In genomic region chr4:113659127-113659526, GRCh38 we compare ENCODE assay signal across 16 cellular contexts.
DNase-seq lines count a peak whose midpoint lies in the region; ATAC-seq, FAIRE-seq and TF ChIP-seq lines count a peak whose summit lies in the region.
"Had no signal": no experiment of that assay in that cellular context is flagged by ENCODE, and none has a peak within 500 bp of the region (broad histone marks: within the 10 kb centered on the region; RNA-seq: fewer than 3 reads in every experiment).

No MANE protein-coding gene starts in this region.

- no peaks in the 10 kb centered on the region for H3K27me3 Mint-ChIP-seq in activated CD8-positive, alpha-beta T cell treated with anti-CD3 and anti-CD28 coated beads for 36 hours
- H3K27me3 Mint-ChIP-seq: CD4-positive, alpha-beta T cell had no signal

- TF ChIP-seq POLR2A in heart left ventricle (IDR thresholded peaks at IDR 0.05), result no peak
- no peak for TF ChIP-seq POLR2A in HepG2 (IDR thresholded peaks at IDR 0.05; ENCODE audit: insufficient read depth in 1 of 2, low read depth in 2 of 2, low read length in 2 of 2)

- BruUV-seq in HepG2 (replicated peaks; lab: Mats Ljungman, UMichigan), result no TSS peak

- peaks cover 42% of the 10 kb centered on the region for H3K36me3 Mint-ChIP-seq in activated CD8-positive, alpha-beta T cell treated with anti-CD3 and anti-CD28 coated beads for 36 hours (ENCODE audit: low read depth)

- TF ChIP-seq EP300 in HepG2 (IDR thresholded peaks at IDR 0.05; ENCODE audit: low read depth in 2 of 2, low read length in 2 of 2) (0 out of 4 replicates have a peak, but pooled peaks of 1 of the 2 experiments have one; percentile 24), HepG2 (CRISPR knock-in tag; IDR thresholded peaks at IDR 0.05; ENCODE audit: borderline replicate concordance) (no peak)

- H3K4me1 Mint-ChIP-seq in activated CD8-positive, alpha-beta T cell treated with anti-CD3 and anti-CD28 coated beads for 36 hours (ENCODE audit: low read depth), result peaks cover 31% of the 10 kb centered on the region

- no peaks in the 10 kb centered on the region for H4K20me1 ChIP-seq in HepG2 (ENCODE audit: insufficient read depth, low read length)

- no peak for ATAC-seq in right cardiac atrium
- ATAC-seq in heart left ventricle, result no peak
- no peak; the same call in 2 of the 3 replicates for ATAC-seq in HepG2
- no peak for ATAC-seq in activated CD8-positive, alpha-beta T cell treated with anti-CD3 and anti-CD28 coated beads for 36 hours

- CTCF ChIA-PET in HepG2 (lab: Yijun Ruan, JAX; ENCODE audit: low intra/inter-chr PET ratio, low total read pairs), result no interaction called here
- CTCF ChIA-PET in activated CD8-positive, alpha-beta T cell treated with anti-CD3 and anti-CD28 coated beads for 36 hours (lab: Charles Lee), result interaction anchor here (0.9 kb wide), 1 partner anchor 19 kb away, joined by 3 read pairs; no protein-coding TSS in a partner anchor

- H3K27me3 ChIP-seq in right cardiac atrium (ENCODE audit: control insufficient read depth, insufficient read depth) (no peaks in the 10 kb centered on the region), heart left ventricle (no peaks in the 10 kb centered on the region), HepG2 (ENCODE audit: control insufficient read depth in 1 of 2, insufficient read depth in 2 of 2, low read length in 2 of 2) (no peaks in the 10 kb centered on the region), dorsolateral prefrontal cortex (no peaks in the 10 kb centered on the region)

- H3K27ac ChIP-seq in right cardiac atrium (ENCODE audit: low read length) (peak overlapping the region; percentile 37), heart left ventricle (peak overlapping the region in 3 of 12 donors; percentile 5 to 48 (median 15)), HepG2 (ENCODE audit: extremely low read length, insufficient read depth, low read length) (no peak overlapping the region), dorsolateral prefrontal cortex (peak overlapping the region in 3 of 59 donors; percentile 12 to 29 (median 12)), caudate nucleus (ENCODE audit: low read depth, low read length) (no peak overlapping the region)

- no peak for DNase-seq in right cardiac atrium
- no peak for DNase-seq in heart left ventricle
- peak; percentile 49 for DNase-seq in NCI-H226
- peak; percentile 62 for DNase-seq in HepG2 (ENCODE audit: low spot score)
- DNase-seq in dorsolateral prefrontal cortex, result no peak
- no peak for DNase-seq in activated CD8-positive, alpha-beta memory T cell treated with anti-CD3 and anti-CD28 coated beads, Interleukin-2, amount 50 U/mL, for 4 hours
- DNase-seq in caudate nucleus (lab: John Stamatoyannopoulos, UW), result no peak
- DNase-seq in activated CD8-positive, alpha-beta T cell treated with anti-CD3 and anti-CD28 coated beads for 36 hours, result no peak
- DNase-seq: CD4-positive, alpha-beta T cell; DND-41; GDM1; Kasumi-1; NCI-H1048; NCI-H2107 had no signal

- H3K4me3 Mint-ChIP-seq in activated CD8-positive, alpha-beta T cell treated with anti-CD3 and anti-CD28 coated beads for 36 hours, result no peak overlapping the region
- H3K4me3 Mint-ChIP-seq: CD4-positive, alpha-beta T cell had no signal

- H3K9me3 Mint-ChIP-seq in activated CD8-positive, alpha-beta T cell treated with anti-CD3 and anti-CD28 coated beads for 36 hours, result no peaks in the 10 kb centered on the region
- H3K9me3 Mint-ChIP-seq: CD4-positive, alpha-beta T cell had no signal

- H3K79me2 ChIP-seq in HepG2 (ENCODE audit: insufficient read depth, low read length), result peaks cover 4% of the 10 kb centered on the region

- FAIRE-seq in HepG2 (lab: Jason Lieb, UNC), result no peak
- FAIRE-seq: D721Med, GM12892 had no signal

- WGBS in right cardiac atrium, result 96% methylated on average over 1 of the region's 1 CpG
- 97 to 100% (median 99%) methylated on average over 1 of the region's 1 CpG for WGBS in heart left ventricle, 4 donors
- WGBS in HepG2 (ENCODE audit: low lambda C conversion rate), result 100% methylated on average over 1 of the region's 1 CpG

- no peak overlapping the region for H2AFZ ChIP-seq in HepG2 (ENCODE audit: low read length)

- H3K9me3 ChIP-seq in right cardiac atrium (ENCODE audit: control insufficient read depth, low read length) (no peaks in the 10 kb centered on the region), heart left ventricle (no peaks in the 10 kb centered on the region), HepG2 (ENCODE audit: low read length) (no peaks in the 10 kb centered on the region)

- H3K9ac ChIP-seq in HepG2 (ENCODE audit: insufficient read depth, low read depth, low read length), result no peak overlapping the region

- H3K36me3 ChIP-seq in heart left ventricle (peaks cover 0 to 3% (median 0%) of the 10 kb centered on the region in 9 donors), HepG2 (replicated peaks in 1 of 2; ENCODE audit: control insufficient read depth in 1 of 2, insufficient read depth in 2 of 2, low read length in 2 of 2) (peaks cover 0 to 2% of the 10 kb centered on the region in 2 experiments; a peak in 1 of 5 replicates)

- no peak for TF ChIP-seq RAD21 in HepG2 (CRISPR knock-in tag; IDR thresholded peaks at IDR 0.05)

- no peaks in the 10 kb centered on the region for H3K4me1 ChIP-seq in right cardiac atrium (ENCODE audit: control insufficient read depth, insufficient read depth, low read length)
- H3K4me1 ChIP-seq in heart left ventricle, result peaks cover 0 to 54% (median 25%) of the 10 kb centered on the region in 12 donors
- peaks cover 36% of the 10 kb centered on the region for H3K4me1 ChIP-seq in HepG2 (ENCODE audit: insufficient read depth, low read length)

- in situ Hi-C loops in HepG2 (cut with HindIII; ENCODE audit: extremely low pct_ligation_motif_present, low pct_unique_long_range_greater_than_20kb), result no loop called here

- POLR2A ChIA-PET in HepG2 (lab: Yijun Ruan, JAX), result no interaction called here
- POLR2A ChIA-PET in activated CD8-positive, alpha-beta T cell treated with anti-CD3 and anti-CD28 coated beads for 36 hours (lab: Charles Lee), result no interaction called here

- H3K4me3 ChIP-seq in right cardiac atrium (ENCODE audit: low read length) (no peak overlapping the region), heart left ventricle (no peak overlapping the region), HepG2 (replicated peaks in 1 of 3; ENCODE audit: insufficient read depth in 1 of 3, low read depth in 2 of 3, low read length in 3 of 3) (no peak overlapping the region), dorsolateral prefrontal cortex (no peak overlapping the region)

- intact Hi-C loops in right cardiac atrium (cut with DNase I) (no loop called here), heart left ventricle (cut with DNase I) (no loop called here), HepG2 (cut with micrococcal nuclease; ENCODE audit: unreplicated experiment) (no loop called here), dorsolateral prefrontal cortex (cut with DNase I) (no loop called here)
- intact Hi-C loops in activated CD8-positive, alpha-beta T cell treated with anti-CD3 and anti-CD28 coated beads for 36 hours (cut with micrococcal nuclease), result no loop called here

- no peak overlapping the region for H3K4me2 ChIP-seq in HepG2 (ENCODE audit: low read depth, low read length)

- TF ChIP-seq CTCF in heart left ventricle (IDR thresholded peaks at IDR 0.05) (no peak), HepG2 (CRISPR knock-in tag; IDR thresholded peaks at IDR 0.05) (no peak), dorsolateral prefrontal cortex (IDR thresholded peaks at IDR 0.05 in 54 of 56, conservative IDR thresholded peaks at IDR 0.05 in 2 of 56; ENCODE audit: low read depth in 1 of 56, partially characterized antibody in 56 of 56) (no peak)
- no peak for TF ChIP-seq CTCF in activated CD8-positive, alpha-beta T cell treated with anti-CD3 and anti-CD28 coated beads for 36 hours (IDR thresholded peaks at IDR 0.05)

- no peak overlapping the region for H3K27ac Mint-ChIP-seq in activated CD8-positive, alpha-beta T cell treated with anti-CD3 and anti-CD28 coated beads for 36 hours
- H3K27ac Mint-ChIP-seq: CD4-positive, alpha-beta T cell had no signal

TF ChIP-seq in HepG2, 621 proteins besides CTCF, POLR2A, EP300 and RAD21 (continues in another document):
- peak; percentile 75 for TF ChIP-seq FOXP4 (CRISPR knock-in tag; IDR thresholded peaks at IDR 0.05)
- peak; percentile 86 for TF ChIP-seq CEBPG (CRISPR knock-in tag; IDR thresholded peaks at IDR 0.05)
- no peak for TF ChIP-seq PHF20 (CRISPR knock-in tag; IDR thresholded peaks at IDR 0.05)
- TF ChIP-seq RCOR2 (CRISPR knock-in tag; IDR thresholded peaks at IDR 0.05), result 0 out of 2 replicates have a peak, but pooled peaks have one; percentile 20
- peak; percentile 72; the same call in 1 of the 2 replicates for TF ChIP-seq ZSCAN5A (CRISPR knock-in tag; IDR thresholded peaks at IDR 0.05; ENCODE audit: borderline replicate concordance)
- 0 out of 2 replicates have a peak, but pooled peaks have one; percentile 16 for TF ChIP-seq SOX5 (CRISPR knock-in tag; IDR thresholded peaks at IDR 0.05; ENCODE audit: borderline replicate concordance)
- TF ChIP-seq ZMYM4 (CRISPR knock-in tag; IDR thresholded peaks at IDR 0.05), result peak; percentile 44; the same call in 1 of the 2 replicates

Comparison
In these comparisons a context has a peak if more than half of its experiments do, and no peak if none do; other contexts are left out.
1. DNase-seq: peak in NCI-H226 (single experiment) and HepG2 (single experiment); none in right cardiac atrium (0 of 3), heart left ventricle (0 of 5), dorsolateral prefrontal cortex (0 of 10), activated CD8-positive, alpha-beta memory T cell treated with anti-CD3 and anti-CD28 coated beads, Interleukin-2, amount 50 U/mL, for 4 hours (single experiment), caudate nucleus (0 of 61) and activated CD8-positive, alpha-beta T cell treated with anti-CD3 and anti-CD28 coated beads for 36 hours (single experiment).